Comparison of ENCODE assay signal across 18 cellular contexts in genomic region chr16:67758006-67758405, GRCh38. TPM values are rescaled to one million over a fixed set of nuclear protein-coding genes. Genes with fewer than 3 reads are reported as not detected.
DNase-seq lines count a peak whose midpoint lies in the region; ATAC-seq, FAIRE-seq and TF ChIP-seq lines count a peak whose summit lies in the region.
"Had no signal": no experiment of that assay in that cellular context is flagged by ENCODE, and none has a peak within 500 bp of the region (broad histone marks: within the 10 kb centered on the region; RNA-seq: fewer than 3 reads in every experiment).

No MANE protein-coding gene starts in this region.

- H3K27me3 Mint-ChIP-seq in immature natural killer cell (ENCODE audit: low read depth in 3 of 3), result peaks cover 0 to 5% (median 2%) of the 10 kb centered on the region in 3 donors
- H3K27me3 Mint-ChIP-seq: CD4-positive, alpha-beta memory T cell had no signal

- in situ Hi-C loops in G401 (cut with HindIII; ENCODE audit: low sequenced_read_pairs), result no loop called here

- H3K36me3 Mint-ChIP-seq in immature natural killer cell, result peaks cover 0 to 4% (median 0%) of the 10 kb centered on the region in 3 donors

- no peak overlapping the region for H3K4me3 Mint-ChIP-seq in immature natural killer cell
- H3K4me3 Mint-ChIP-seq: CD4-positive, alpha-beta memory T cell; HFFc6 had no signal

- H3K9me3 Mint-ChIP-seq in immature natural killer cell, result no peaks in the 10 kb centered on the region
- H3K9me3 Mint-ChIP-seq: CD4-positive, alpha-beta memory T cell; HFFc6 had no signal

- no peak overlapping the region for H3K4me3 ChIP-seq in bronchial epithelial cell (ENCODE audit: low read depth, low read length)
- H3K4me3 ChIP-seq: GM12878, HAP-1 had no signal

- no peak for ATAC-seq in HG03159 (IDR thresholded peaks at IDR 0.05; ENCODE audit: unreplicated experiment)
- ATAC-seq in GM21390 (IDR thresholded peaks at IDR 0.05; ENCODE audit: unreplicated experiment), result no peak
- ATAC-seq: GM12878 had no signal

- peaks cover 15 to 16% of the 10 kb centered on the region in 2 donors for H3K4me1 Mint-ChIP-seq in immature natural killer cell

- TF ChIP-seq CTCF in bronchial epithelial cell (IDR thresholded peaks at IDR 0.05; ENCODE audit: insufficient read depth, low read length, severe bottlenecking), result no peak

- H3K27me3 ChIP-seq in bronchial epithelial cell (ENCODE audit: control insufficient read depth, insufficient read depth, low read length), result no peaks in the 10 kb centered on the region

- H3K36me3 ChIP-seq in bronchial epithelial cell (ENCODE audit: control insufficient read depth, insufficient read depth, low read length), result peaks cover 2% of the 10 kb centered on the region
- H3K36me3 ChIP-seq: HAP-1 had no signal

- H3K27ac Mint-ChIP-seq in immature natural killer cell, result no peak overlapping the region
- H3K27ac Mint-ChIP-seq: HFFc6 had no signal

- DNase-seq in G401 (ENCODE audit: low spot score) (peak; percentile 90), HTR-8/SVneo (ENCODE audit: insufficient read length, low spot score) (no peak), bronchial epithelial cell (ENCODE audit: low read depth) (no peak), cerebellum (ENCODE audit: low spot score) (peak; percentile 72), superior temporal gyrus (ENCODE audit: extremely low spot score) (no peak), immature natural killer cell (no peak)
- DNase-seq: Caco-2; CD4-positive, alpha-beta memory T cell; DMS153; DND-41; GDM1; GOT3; HFFc6 had no signal

- FAIRE-seq in HTR-8/SVneo (lab: Jason Lieb, UNC) (peak; percentile 57), bronchial epithelial cell (lab: Jason Lieb, UNC) (peak; percentile 58)
- FAIRE-seq: GM12878, H54 had no signal

RNA-seq across cellular contexts. Expression of gene GFOD2, which starts 38.9 kb away (rescaled TPM):
- 26.2 TPM in 2 replicates for total RNA-seq in G401 (2014; rRNA removed; shearing (Covaris generic))
- total RNA-seq in bronchial epithelial cell (17.9 and 23.6 TPM in 2 replicates), cerebellum (49.3 TPM)
- 1 to 10 TPM; 6.2 to 9.7 (median 7.4) TPM for polyA plus RNA-seq in immature natural killer cell

RNA-seq across cellular contexts. Expression of gene RANBP10, which starts 48.4 kb away (rescaled TPM):
- 3.0 and 5.9 TPM in 2 replicates for total RNA-seq in G401 (2014; rRNA removed; shearing (Covaris generic))
- 2.6 and 3.3 TPM in 2 replicates for total RNA-seq in bronchial epithelial cell
- total RNA-seq in cerebellum, result 8.3 TPM
- 10 to 100 TPM in 1 of 3 donors, 1 to 10 TPM in 2; 2.6 to 12.4 (median 7.9) TPM for polyA plus RNA-seq in immature natural killer cell

RNA-seq across cellular contexts. Expression of gene TSNAXIP1, which starts 48.7 kb away (rescaled TPM):
- 0.49 and 0.95 TPM in 2 replicates for total RNA-seq in G401 (2014; rRNA removed; shearing (Covaris generic))
- total RNA-seq in bronchial epithelial cell (under 0.01 and 0.13 TPM in 2 replicates), cerebellum (4.1 TPM)
- polyA plus RNA-seq in immature natural killer cell, result not detected
- polyA plus RNA-seq: CD4-positive, alpha-beta memory T cell had no signal

Comparison
In these comparisons a context has a peak if more than half of its experiments do, and no peak if none do; other contexts are left out.
1. DNase-seq: peak in G401 (single experiment) and cerebellum (single experiment); none in HTR-8/SVneo (single experiment), bronchial epithelial cell (single experiment), superior temporal gyrus (single experiment) and immature natural killer cell (0 of 3).